In genomic region chr22:45228401-45228754, GRCh38 we compare ENCODE assay signal across 24 cellular contexts. TPM values are rescaled to one million over a fixed set of nuclear protein-coding genes. Genes with fewer than 3 reads are reported as not detected.
DNase-seq lines count a peak whose midpoint lies in the region; ATAC-seq and TF ChIP-seq lines count a peak whose summit lies in the region.
"Had no signal": no experiment of that assay in that cellular context is flagged by ENCODE, and none has a peak within 500 bp of the region (broad histone marks: within the 10 kb centered on the region; RNA-seq: fewer than 3 reads in every experiment).

No MANE protein-coding gene starts in this region.

- H3K9me3 ChIP-seq in endodermal cell (ENCODE audit: control insufficient read depth, low read length) (no peaks in the 10 kb centered on the region), neutrophil (no peaks in the 10 kb centered on the region)
- H3K9me3 ChIP-seq: psoas muscle, transverse colon had no signal

- H3K36me3 Mint-ChIP-seq in CD14-positive monocyte (peaks cover 26 to 43% of the 10 kb centered on the region in 2 donors), endodermal cell (ENCODE audit: low read depth) (no peaks in the 10 kb centered on the region)
- no peaks in the 10 kb centered on the region for H3K36me3 Mint-ChIP-seq in activated naive CD4-positive, alpha-beta T cell treated with anti-CD3 and anti-CD28 coated beads, Interleukin-2, amount 10 ng/mL, durations not matched to agents 7 days and 5 days
- H3K36me3 Mint-ChIP-seq: neural progenitor cell had no signal

- TF ChIP-seq CTCF in CD14-positive monocyte (IDR thresholded peaks at IDR 0.05): no peak
- TF ChIP-seq CTCF in endodermal cell (conservative IDR thresholded peaks at IDR 0.05): no peak
- no peak for TF ChIP-seq CTCF in neutrophil (IDR thresholded peaks at IDR 0.05)

- CTCF ChIA-PET in activated naive CD4-positive, alpha-beta T cell treated with anti-CD3 and anti-CD28 coated beads, Interleukin-2, amount 10 ng/mL, durations not matched to agents 7 days and 5 days (lab: Charles Lee): no interaction called here

- no peak overlapping the region for H3K4me3 ChIP-seq in endodermal cell (ENCODE audit: low read length)
- peak overlapping the region; percentile 32 to 34 for H3K4me3 ChIP-seq in neutrophil (ENCODE audit: low read depth in 1 of 2, low read length in 1 of 2)
- H3K4me3 ChIP-seq: coronary artery, neural progenitor cell, psoas muscle, transverse colon had no signal

- H3K27ac ChIP-seq in endodermal cell (ENCODE audit: low read depth, low read length) (no peak overlapping the region), neutrophil (peak overlapping the region; percentile 80)
- H3K27ac ChIP-seq: brain microvascular endothelial cell, KMS-11, neural progenitor cell, psoas muscle, VCaP had no signal

- DNase-seq in CD14-positive monocyte (ENCODE audit: low spot score) (no peak), NOMO-1 (lab: John Stamatoyannopoulos, UW; ENCODE audit: unreplicated experiment in 2 of 2) (peak; percentile 48 to 54), endodermal cell (peak; percentile 34), left lobe of liver (ENCODE audit: low spot score) (no peak)
- DNase-seq in activated naive CD4-positive, alpha-beta T cell treated with anti-CD3 and anti-CD28 coated beads, Interleukin-2, amount 10 ng/mL, durations not matched to agents 7 days and 5 days: no peak
- DNase-seq: activated gamma-delta T cell; activated T-cell treated with anti-CD3 and anti-CD28 coated beads for 4 hours; brain microvascular endothelial cell; NCI-H1092; NCI-H2081; stimulated activated CD4-positive, alpha-beta T cell treated with anti-CD3 and anti-CD28 coated beads, Interleukin-4, amount 100 ng/mL, for 24 hours; transverse colon had no signal

- H3K9me3 Mint-ChIP-seq in CD14-positive monocyte (peaks cover 0 to 3% (median 0%) of the 10 kb centered on the region in 7 donors), endodermal cell (no peaks in the 10 kb centered on the region)
- H3K9me3 Mint-ChIP-seq in activated naive CD4-positive, alpha-beta T cell treated with anti-CD3 and anti-CD28 coated beads, Interleukin-2, amount 10 ng/mL, durations not matched to agents 7 days and 5 days: no peaks in the 10 kb centered on the region
- H3K9me3 Mint-ChIP-seq: neural progenitor cell; stimulated activated naive CD8-positive, alpha-beta T cell treated with anti-CD3 and anti-CD28 coated beads, Interleukin-15, Interleukin-2, amounts not matched to agents 100 ng/mL and 50 ng/mL, for 24 hours had no signal

- intact Hi-C loops in CD14-positive monocyte (cut with micrococcal nuclease): loop anchor here in 1 of 2 donors (5.0 kb wide), 2 partner anchors 61 to 84 kb away; no protein-coding TSS in a partner anchor

- H3K27me3 Mint-ChIP-seq in CD14-positive monocyte (ENCODE audit: low read depth in 3 of 3) (peaks cover 0 to 3% (median 0%) of the 10 kb centered on the region in 3 donors), endodermal cell (ENCODE audit: insufficient read depth) (no peaks in the 10 kb centered on the region)
- H3K27me3 Mint-ChIP-seq in activated naive CD4-positive, alpha-beta T cell treated with anti-CD3 and anti-CD28 coated beads, Interleukin-2, amount 10 ng/mL, durations not matched to agents 7 days and 5 days: no peaks in the 10 kb centered on the region
- H3K27me3 Mint-ChIP-seq: stimulated activated naive CD8-positive, alpha-beta T cell treated with anti-CD3 and anti-CD28 coated beads, Interleukin-15, Interleukin-2, amounts not matched to agents 100 ng/mL and 50 ng/mL, for 24 hours had no signal

- WGBS in endodermal cell (ENCODE audit: insufficient coverage in 1 of 2, insufficient read length in 1 of 2), 2 experiments: 95 to 98% methylated on average over 5 to 7 of the region's 8 CpGs

- H3K4me1 ChIP-seq in endodermal cell (ENCODE audit: control insufficient read depth, insufficient read depth, low read length): no peaks in the 10 kb centered on the region
- peaks cover 80 to 82% of the 10 kb centered on the region in 2 experiments for H3K4me1 ChIP-seq in neutrophil (ENCODE audit: control insufficient read depth in 1 of 2, insufficient read depth in 1 of 2, low read depth in 1 of 2, low read length in 1 of 2)
- H3K4me1 ChIP-seq: psoas muscle had no signal

- ATAC-seq in left lobe of liver: no peak
- no peak for ATAC-seq in GM21528 (IDR thresholded peaks at IDR 0.05; ENCODE audit: low FRiP score, unreplicated experiment)
- no peak for ATAC-seq in HG03439 (IDR thresholded peaks at IDR 0.05; ENCODE audit: unreplicated experiment)
- ATAC-seq: Panc1, psoas muscle had no signal

- no peaks in the 10 kb centered on the region for H3K27me3 ChIP-seq in endodermal cell (ENCODE audit: control insufficient read depth, insufficient read depth, low read length, poor library complexity, severe bottlenecking)
- no peaks in the 10 kb centered on the region for H3K27me3 ChIP-seq in neutrophil
- H3K27me3 ChIP-seq: brain microvascular endothelial cell, neural progenitor cell, transverse colon had no signal

- H3K36me3 ChIP-seq in endodermal cell (ENCODE audit: control insufficient read depth, insufficient read depth, low read length): no peaks in the 10 kb centered on the region
- H3K36me3 ChIP-seq in neutrophil: no peaks in the 10 kb centered on the region
- H3K36me3 ChIP-seq: brain microvascular endothelial cell, neural progenitor cell, transverse colon had no signal

- H3K4me1 Mint-ChIP-seq in CD14-positive monocyte (peaks cover 95% of the 10 kb centered on the region), endodermal cell (peaks cover 11% of the 10 kb centered on the region)
- no peaks in the 10 kb centered on the region for H3K4me1 Mint-ChIP-seq in activated naive CD4-positive, alpha-beta T cell treated with anti-CD3 and anti-CD28 coated beads, Interleukin-2, amount 10 ng/mL, durations not matched to agents 7 days and 5 days

- H3K27ac Mint-ChIP-seq in CD14-positive monocyte: peak overlapping the region; percentile 97 to 100 (median 99)
- H3K27ac Mint-ChIP-seq in endodermal cell: no peak overlapping the region
- no peak overlapping the region for H3K27ac Mint-ChIP-seq in activated naive CD4-positive, alpha-beta T cell treated with anti-CD3 and anti-CD28 coated beads, Interleukin-2, amount 10 ng/mL, durations not matched to agents 7 days and 5 days
- H3K27ac Mint-ChIP-seq: neural progenitor cell; stimulated activated naive CD8-positive, alpha-beta T cell treated with anti-CD3 and anti-CD28 coated beads, Interleukin-15, Interleukin-2, amounts not matched to agents 100 ng/mL and 50 ng/mL, for 24 hours had no signal

- H3K9ac ChIP-seq in endodermal cell (ENCODE audit: extremely low read depth, low read length, poor library complexity, severe bottlenecking): no peak overlapping the region
- H3K9ac ChIP-seq: KMS-11, neural progenitor cell had no signal

- H3K4me3 Mint-ChIP-seq in CD14-positive monocyte (peak overlapping the region; percentile 64 to 82), endodermal cell (no peak overlapping the region)
- H3K4me3 Mint-ChIP-seq in activated naive CD4-positive, alpha-beta T cell treated with anti-CD3 and anti-CD28 coated beads, Interleukin-2, amount 10 ng/mL, durations not matched to agents 7 days and 5 days: no peak overlapping the region
- H3K4me3 Mint-ChIP-seq: neural progenitor cell; stimulated activated naive CD8-positive, alpha-beta T cell treated with anti-CD3 and anti-CD28 coated beads, Interleukin-15, Interleukin-2, amounts not matched to agents 100 ng/mL and 50 ng/mL, for 24 hours had no signal

RNA-seq across cellular contexts. Expression of gene KIAA0930, which starts 12.3 kb away (rescaled TPM):
- polyA plus RNA-seq in CD14-positive monocyte: 10 to 100 TPM; 14.0 to 15.6 TPM
- 10 to 100 TPM; 36.2 to 47.8 TPM for total RNA-seq in endodermal cell
- 38.3 TPM for polyA plus RNA-seq in endodermal cell (2013, experiment 1 of 2)
- 36.4 TPM for polyA plus RNA-seq in endodermal cell (2013, experiment 2 of 2)
- total RNA-seq in left lobe of liver: 44.2 TPM

RNA-seq across cellular contexts. Expression of gene UPK3A, which starts 56.4 kb away (rescaled TPM):
- 10 to 100 TPM; 14.0 to 19.0 TPM for polyA plus RNA-seq in CD14-positive monocyte
- total RNA-seq in endodermal cell (not detected), left lobe of liver (not detected)
- 0.21 TPM for polyA plus RNA-seq in endodermal cell (2013, experiment 1 of 2)
- polyA plus RNA-seq in endodermal cell (2013, experiment 2 of 2): not detected
- total RNA-seq: HT1080; T-helper 2 cell treated with Interferon-gamma antibody and Interleukin-4, amounts not matched to agents 100 ng/mL and 5 ng/mL, for 36 hours had no signal

Comparison
In these comparisons a context has a peak if more than half of its experiments do, and no peak if none do; other contexts are left out.
1. DNase-seq: peak in NOMO-1 (2 of 2) and endodermal cell (single experiment); none in CD14-positive monocyte (single experiment), left lobe of liver (single experiment) and activated naive CD4-positive, alpha-beta T cell treated with anti-CD3 and anti-CD28 coated beads, Interleukin-2, amount 10 ng/mL, durations not matched to agents 7 days and 5 days (single experiment).
2. H3K27ac Mint-ChIP-seq: peak in CD14-positive monocyte (7 of 7); none in endodermal cell (single experiment) and activated naive CD4-positive, alpha-beta T cell treated with anti-CD3 and anti-CD28 coated beads, Interleukin-2, amount 10 ng/mL, durations not matched to agents 7 days and 5 days (single experiment).
3. H3K4me3 Mint-ChIP-seq: peak in CD14-positive monocyte (2 of 2); none in endodermal cell (single experiment) and activated naive CD4-positive, alpha-beta T cell treated with anti-CD3 and anti-CD28 coated beads, Interleukin-2, amount 10 ng/mL, durations not matched to agents 7 days and 5 days (single experiment).